ENCODE assay signal across 9 cellular contexts in genomic region chrX:130091976-130092522, GRCh38. TPM values are rescaled to one million over a fixed set of nuclear protein-coding genes. Genes with fewer than 3 reads are reported as not detected.
DNase-seq lines count a peak whose midpoint lies in the region; ATAC-seq, FAIRE-seq and TF ChIP-seq lines count a peak whose summit lies in the region.
"Had no signal": no experiment of that assay in that cellular context is flagged by ENCODE, and none has a peak within 500 bp of the region (broad histone marks: within the 10 kb centered on the region; RNA-seq: fewer than 3 reads in every experiment).

No MANE protein-coding gene starts in this region.

- intact Hi-C loops in pancreas (cut with DNase I): no loop called here

- peak overlapping the region; percentile 89 for H3K4me3 Mint-ChIP-seq in T-helper 1 cell treated with Interleukin-12 subunit alpha and Interleukin-12 subunit beta and Interleukin-4 antibody, amounts not matched to agents 30 μg/mL and 1 μg/mL, for 36 hours
- H3K4me3 Mint-ChIP-seq in activated naive CD8-positive, alpha-beta T cell treated with anti-CD3 and anti-CD28 coated beads, Interleukin-2, amount 10 ng/mL, durations not matched to agents 7 days and 5 days: peak overlapping the region; percentile 93

- H3K4me1 ChIP-seq in pancreas: no peaks in the 10 kb centered on the region

- H3K27me3 ChIP-seq in pancreas: no peaks in the 10 kb centered on the region

- FAIRE-seq in GM19239 (lab: Jason Lieb, UNC) (peak; percentile 100), pancreas (lab: Jason Lieb, UNC) (no peak)
- FAIRE-seq: endometrium had no signal

- H3K9me3 Mint-ChIP-seq in T-helper 1 cell treated with Interleukin-12 subunit alpha and Interleukin-12 subunit beta and Interleukin-4 antibody, amounts not matched to agents 30 μg/mL and 1 μg/mL, for 36 hours: no peaks in the 10 kb centered on the region
- H3K9me3 Mint-ChIP-seq in activated naive CD8-positive, alpha-beta T cell treated with anti-CD3 and anti-CD28 coated beads, Interleukin-2, amount 10 ng/mL, durations not matched to agents 7 days and 5 days: no peaks in the 10 kb centered on the region

- peak; percentile 71 to 73 for DNase-seq in AML-193 (lab: John Stamatoyannopoulos, UW)
- peak; percentile 73 for DNase-seq in GM19239 (ENCODE audit: insufficient read length, low spot score)
- DNase-seq in activated naive CD8-positive, alpha-beta T cell treated with anti-CD3 and anti-CD28 coated beads, Interleukin-2, amount 10 ng/mL, durations not matched to agents 7 days and 5 days: peak; percentile 78
- DNase-seq in pancreas: no peak
- DNase-seq in kidney tubule cell (ENCODE audit: low spot score): no peak
- no peak for DNase-seq in NCI-H226

- H3K9me3 ChIP-seq in pancreas: no peaks in the 10 kb centered on the region

- no peaks in the 10 kb centered on the region for H3K27me3 Mint-ChIP-seq in T-helper 1 cell treated with Interleukin-12 subunit alpha and Interleukin-12 subunit beta and Interleukin-4 antibody, amounts not matched to agents 30 μg/mL and 1 μg/mL, for 36 hours (ENCODE audit: low read depth)
- no peaks in the 10 kb centered on the region for H3K27me3 Mint-ChIP-seq in activated naive CD8-positive, alpha-beta T cell treated with anti-CD3 and anti-CD28 coated beads, Interleukin-2, amount 10 ng/mL, durations not matched to agents 7 days and 5 days

- peaks cover 9% of the 10 kb centered on the region for H3K36me3 Mint-ChIP-seq in T-helper 1 cell treated with Interleukin-12 subunit alpha and Interleukin-12 subunit beta and Interleukin-4 antibody, amounts not matched to agents 30 μg/mL and 1 μg/mL, for 36 hours (ENCODE audit: low read depth)
- H3K36me3 Mint-ChIP-seq in activated naive CD8-positive, alpha-beta T cell treated with anti-CD3 and anti-CD28 coated beads, Interleukin-2, amount 10 ng/mL, durations not matched to agents 7 days and 5 days: peaks cover 11% of the 10 kb centered on the region

- no peaks in the 10 kb centered on the region for H3K36me3 ChIP-seq in pancreas

- no peak overlapping the region for H3K4me3 ChIP-seq in pancreas

- TF ChIP-seq CTCF in pancreas (IDR thresholded peaks at IDR 0.05): no peak

- H3K27ac Mint-ChIP-seq in T-helper 1 cell treated with Interleukin-12 subunit alpha and Interleukin-12 subunit beta and Interleukin-4 antibody, amounts not matched to agents 30 μg/mL and 1 μg/mL, for 36 hours: peak overlapping the region; percentile 94
- H3K27ac Mint-ChIP-seq in activated naive CD8-positive, alpha-beta T cell treated with anti-CD3 and anti-CD28 coated beads, Interleukin-2, amount 10 ng/mL, durations not matched to agents 7 days and 5 days: peak overlapping the region; percentile 95

- ATAC-seq in HG03342 (IDR thresholded peaks at IDR 0.05; ENCODE audit: unreplicated experiment) (peak; percentile 99), pancreas (peak in 3 of 4 donors; percentile 61 to 77 (median 69))
- ATAC-seq in activated naive CD8-positive, alpha-beta T cell treated with anti-CD3 and anti-CD28 coated beads, Interleukin-2, amount 10 ng/mL, durations not matched to agents 7 days and 5 days (ENCODE audit: low read depth): peak; percentile 98

- peaks cover 28% of the 10 kb centered on the region for H3K4me1 Mint-ChIP-seq in T-helper 1 cell treated with Interleukin-12 subunit alpha and Interleukin-12 subunit beta and Interleukin-4 antibody, amounts not matched to agents 30 μg/mL and 1 μg/mL, for 36 hours (ENCODE audit: low read depth)
- peaks cover 35% of the 10 kb centered on the region for H3K4me1 Mint-ChIP-seq in activated naive CD8-positive, alpha-beta T cell treated with anti-CD3 and anti-CD28 coated beads, Interleukin-2, amount 10 ng/mL, durations not matched to agents 7 days and 5 days

- H3K27ac ChIP-seq in pancreas: no peak overlapping the region

- 58 to 72% methylated on average over 10 of the region's 10 CpGs for WGBS in pancreas, 2 donors

- POLR2A ChIA-PET in activated naive CD8-positive, alpha-beta T cell treated with anti-CD3 and anti-CD28 coated beads, Interleukin-2, amount 10 ng/mL, durations not matched to agents 7 days and 5 days (lab: Charles Lee): interaction anchor here (0.7 to 1.3 kb wide), 5 partner anchors 10 to 80 kb away, joined by 3 to 11 read pairs (median 5); partner anchors contain the start of gene RAB33A

RNA-seq across cellular contexts. Expression of gene ELF4, which starts 18.2 kb away (rescaled TPM):
- 10 to 100 TPM; 38.4 to 41.0 TPM for total RNA-seq in activated naive CD8-positive, alpha-beta T cell treated with anti-CD3 and anti-CD28 coated beads, Interleukin-2, amount 10 ng/mL, durations not matched to agents 7 days and 5 days
- total RNA-seq in pancreas: 1 to 10 TPM; 1.4 to 4.6 (median 2.0) TPM
- 1 to 10 TPM; 1.1 to 2.0 TPM for polyA plus RNA-seq in pancreas

Comparison
In these comparisons a context has a peak if more than half of its experiments do, and no peak if none do; other contexts are left out.
1. DNase-seq: peak in AML-193 (2 of 2), GM19239 (single experiment) and activated naive CD8-positive, alpha-beta T cell treated with anti-CD3 and anti-CD28 coated beads, Interleukin-2, amount 10 ng/mL, durations not matched to agents 7 days and 5 days (single experiment); none in pancreas (0 of 6), kidney tubule cell (single experiment) and NCI-H226 (single experiment).
2. RNA of gene ELF4, which starts 18.2 kb away (total RNA-seq): 38.4 to 41.0 TPM in activated naive CD8-positive, alpha-beta T cell treated with anti-CD3 and anti-CD28 coated beads, Interleukin-2, amount 10 ng/mL, durations not matched to agents 7 days and 5 days; 1.4 to 4.6 TPM in pancreas; every median in the first group is over 4 times any median in the second.
3. Peak in every context shown above with its lines, with median percentiles within 50 percentile points of each other: ATAC-seq.